8 cellular contexts compared by ENCODE assay signal in the genomic region with DNA sequence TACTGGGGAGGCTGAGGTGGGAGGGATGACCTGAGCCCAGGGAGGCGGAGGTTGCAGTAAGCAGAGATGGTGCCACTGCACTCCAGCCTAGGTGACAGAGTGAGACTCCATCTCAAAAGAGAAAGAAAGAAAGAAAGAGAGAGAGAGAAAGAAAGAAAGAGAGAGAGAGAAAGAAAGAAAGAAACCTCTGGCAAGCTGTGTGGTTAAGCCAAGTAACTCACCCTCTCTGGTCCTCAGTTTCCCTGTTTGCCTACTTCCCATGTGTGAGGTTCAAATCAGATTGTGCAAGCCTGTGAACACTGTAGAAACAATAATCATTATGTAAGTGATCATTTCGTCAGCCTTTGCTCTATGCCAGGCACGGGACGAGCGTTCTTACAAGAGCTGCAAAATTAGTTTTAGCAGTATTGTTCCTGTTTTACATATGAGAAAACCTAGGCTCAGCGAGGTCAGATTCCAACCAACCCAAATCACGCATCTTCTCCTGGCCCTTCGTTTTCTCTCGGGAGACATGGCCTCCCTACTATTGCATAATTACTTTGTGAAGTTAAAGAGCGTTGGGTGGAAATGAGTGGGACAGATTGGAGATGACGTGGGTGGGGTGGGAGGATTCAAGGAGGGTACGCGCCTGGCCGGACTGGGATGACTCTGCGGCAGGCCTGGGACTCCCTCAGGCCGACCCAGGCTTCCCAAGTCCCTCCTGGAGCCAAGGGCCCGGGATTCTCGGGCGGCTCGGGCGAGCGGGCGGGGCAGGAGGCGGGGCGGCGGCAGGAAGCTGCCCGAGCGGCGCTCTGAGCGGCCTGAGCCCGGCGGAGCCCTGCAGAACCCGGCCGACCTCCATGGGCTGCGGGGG. TPM values are rescaled to one million over a fixed set of nuclear protein-coding genes. Genes with fewer than 3 reads are reported as not detected.
DNase-seq lines count a peak whose midpoint lies in the region; ATAC-seq lines count a peak whose summit lies in the region.

A gene with protein sequence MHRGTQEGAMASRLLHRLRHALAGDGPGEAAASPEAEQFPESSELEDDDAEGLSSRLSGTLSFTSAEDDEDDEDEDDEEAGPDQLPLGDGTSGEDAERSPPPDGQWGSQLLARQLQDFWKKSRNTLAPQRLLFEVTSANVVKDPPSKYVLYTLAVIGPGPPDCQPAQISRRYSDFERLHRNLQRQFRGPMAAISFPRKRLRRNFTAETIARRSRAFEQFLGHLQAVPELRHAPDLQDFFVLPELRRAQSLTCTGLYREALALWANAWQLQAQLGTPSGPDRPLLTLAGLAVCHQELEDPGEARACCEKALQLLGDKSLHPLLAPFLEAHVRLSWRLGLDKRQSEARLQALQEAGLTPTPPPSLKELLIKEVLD (plus strand): TSS at position 770 of the 853 bp plus-strand sequence. CDS start 121 bp downstream, outside the sequence.

- peak within 1 kb of the TSS; percentile 96 for H4K8ac ChIP-seq in mesenchymal stem cell (ENCODE audit: low read length)

- peak within 1 kb of the TSS; percentile 69 for H2BK5ac ChIP-seq in mesenchymal stem cell (ENCODE audit: low read depth, low read length, poor library complexity, severe bottlenecking)

- peak within 1 kb of the TSS; percentile 32 for H2AFZ ChIP-seq in mesenchymal stem cell (ENCODE audit: low read depth, low read length)

- peak within 1 kb of the TSS; percentile 95 for H3K9ac ChIP-seq in mesenchymal stem cell (ENCODE audit: low read length)

- H3K4me1 Mint-ChIP-seq in stimulated activated naive CD8-positive, alpha-beta T cell treated with anti-CD3 and anti-CD28 coated beads, Interleukin-15, amount 100 ng/mL, for 72 hours = peaks cover 11% of the 10 kb centered on the region

- no peak within 1 kb of the TSS for H2AK5ac ChIP-seq in mesenchymal stem cell (ENCODE audit: low read length, severe bottlenecking)

- peak within 1 kb of the TSS; percentile 27 to 92 for H3K27ac Mint-ChIP-seq in stimulated activated naive CD8-positive, alpha-beta T cell treated with anti-CD3 and anti-CD28 coated beads, Interleukin-15, amount 100 ng/mL, for 72 hours

- H3K4ac ChIP-seq in mesenchymal stem cell (ENCODE audit: low read depth in 1 of 2, low read length in 2 of 2) = peak within 1 kb of the TSS; percentile 74 to 88

- H2BK15ac ChIP-seq in mesenchymal stem cell (ENCODE audit: low read depth, poor library complexity, severe bottlenecking) = peak within 1 kb of the TSS; percentile 99

- ATAC-seq in GM18867 (IDR thresholded peaks at IDR 0.05; ENCODE audit: unreplicated experiment) (peak; percentile 47), HG03196 (IDR thresholded peaks at IDR 0.05; ENCODE audit: unreplicated experiment) (no peak)
- peak; percentile 76 for ATAC-seq in stimulated activated naive CD8-positive, alpha-beta T cell treated with anti-CD3 and anti-CD28 coated beads, Interleukin-15, amount 100 ng/mL, for 72 hours

- H3K18ac ChIP-seq in mesenchymal stem cell (ENCODE audit: low read depth in 1 of 2, low read length in 2 of 2) = peak within 1 kb of the TSS; percentile 79 to 98

- H3K9me3 ChIP-seq in mesenchymal stem cell (ENCODE audit: control insufficient read depth, low read length) = no peaks in the 10 kb centered on the region

- 10% methylated on average over 29 of the region's 35 CpGs for WGBS in mesenchymal stem cell

- H3K36me3 ChIP-seq in mesenchymal stem cell (ENCODE audit: control insufficient read depth in 1 of 2, insufficient read depth in 2 of 2, low read depth in 1 of 2, low read length in 2 of 2) = peaks cover 9 to 28% of the 10 kb centered on the region in 2 experiments

- peaks cover 16% of the 10 kb centered on the region for H3K4me1 ChIP-seq in mesenchymal stem cell (ENCODE audit: control insufficient read depth, insufficient read depth, low read depth, low read length)

- peak within 1 kb of the TSS; percentile 92 for H3K4me2 ChIP-seq in mesenchymal stem cell (ENCODE audit: low read length, poor library complexity, severe bottlenecking)

- peak within 1 kb of the TSS in 1 of 2 experiments; percentile 40 for H3K23ac ChIP-seq in mesenchymal stem cell (ENCODE audit: low read length in 2 of 2)

- DNase-seq in AG08395 (ENCODE audit: low spot score) (peak; percentile 94), NCI-H2171 (lab: John Stamatoyannopoulos, UW) (peak; percentile 67), epithelial cell of prostate (ENCODE audit: low read depth, low spot score) (no peak), mesenchymal stem cell (peak; percentile 97)
- DNase-seq in activated CD8-positive, alpha-beta memory T cell treated with anti-CD3 and anti-CD28 coated beads, Interleukin-2, amount 50 U/mL, for 4 hours = peak; percentile 19
- peak; percentile 30 to 35 for DNase-seq in stimulated activated naive CD8-positive, alpha-beta T cell treated with anti-CD3 and anti-CD28 coated beads, Interleukin-15, amount 100 ng/mL, for 72 hours

- peak within 1 kb of the TSS; percentile 5 to 87 for H2BK12ac ChIP-seq in mesenchymal stem cell (ENCODE audit: low read length in 2 of 2)

- H3K4me3 ChIP-seq in mesenchymal stem cell (ENCODE audit: insufficient read depth in 1 of 2, low read depth in 1 of 2, low read length in 2 of 2) = peak within 1 kb of the TSS; percentile 81 to 87

- H2BK120ac ChIP-seq in mesenchymal stem cell (ENCODE audit: low read depth, low read length) = peak within 1 kb of the TSS; percentile 98

- H4K91ac ChIP-seq in mesenchymal stem cell (ENCODE audit: low read length) = peak within 1 kb of the TSS; percentile 98

- H3K79me1 ChIP-seq in mesenchymal stem cell (replicated peaks; ENCODE audit: low read length, poor library complexity, severe bottlenecking) = peaks cover 9% of the 10 kb centered on the region

- H3K27ac ChIP-seq in epithelial cell of prostate (peak within 1 kb of the TSS; percentile 67), mesenchymal stem cell (ENCODE audit: low read length, poor library complexity, severe bottlenecking) (peak within 1 kb of the TSS; percentile 74)

- H3K4me3 Mint-ChIP-seq in stimulated activated naive CD8-positive, alpha-beta T cell treated with anti-CD3 and anti-CD28 coated beads, Interleukin-15, amount 100 ng/mL, for 72 hours = peak within 1 kb of the TSS; percentile 82 to 91

- H3K27me3 ChIP-seq in mesenchymal stem cell (ENCODE audit: control insufficient read depth in 1 of 2, insufficient read depth in 1 of 2, low read length in 2 of 2) = no peaks in the 10 kb centered on the region

- H3K9me3 Mint-ChIP-seq in stimulated activated naive CD8-positive, alpha-beta T cell treated with anti-CD3 and anti-CD28 coated beads, Interleukin-15, amount 100 ng/mL, for 72 hours = no peaks in the 10 kb centered on the region

- no peaks in the 10 kb centered on the region for H3K27me3 Mint-ChIP-seq in stimulated activated naive CD8-positive, alpha-beta T cell treated with anti-CD3 and anti-CD28 coated beads, Interleukin-15, amount 100 ng/mL, for 72 hours

- peak within 1 kb of the TSS in 1 of 2 experiments; percentile 76 for H3K14ac ChIP-seq in mesenchymal stem cell (ENCODE audit: low read length in 2 of 2)

RNA-seq across cellular contexts. Expression of the gene that starts here (rescaled TPM):
- 18.0 TPM for polyA plus RNA-seq in mesenchymal stem cell (2013, experiment 1 of 2)
- 16.8 TPM for polyA plus RNA-seq in mesenchymal stem cell (2013, experiment 2 of 2)
